7 cellular contexts compared by ENCODE assay signal in genomic region chr9:85667374-85667773, GRCh38.
"Had no signal": no experiment of that assay in that cellular context is flagged by ENCODE, and none has a peak within 500 bp of the region (broad histone marks: within the 10 kb centered on the region; RNA-seq: fewer than 3 reads in every experiment).

No MANE protein-coding gene starts in this region.

- DNase-seq: IMR-90, KBM-7, KG1 had no signal

- H3K4me3 ChIP-seq: K562 had no signal

- FAIRE-seq: HepG2, HTR-8/SVneo, K562 had no signal

- ATAC-seq: HepG2, K562 had no signal

- H3K27ac ChIP-seq: HL-60 had no signal
